ENCODE assay signal across 19 cellular contexts in the genomic region with DNA sequence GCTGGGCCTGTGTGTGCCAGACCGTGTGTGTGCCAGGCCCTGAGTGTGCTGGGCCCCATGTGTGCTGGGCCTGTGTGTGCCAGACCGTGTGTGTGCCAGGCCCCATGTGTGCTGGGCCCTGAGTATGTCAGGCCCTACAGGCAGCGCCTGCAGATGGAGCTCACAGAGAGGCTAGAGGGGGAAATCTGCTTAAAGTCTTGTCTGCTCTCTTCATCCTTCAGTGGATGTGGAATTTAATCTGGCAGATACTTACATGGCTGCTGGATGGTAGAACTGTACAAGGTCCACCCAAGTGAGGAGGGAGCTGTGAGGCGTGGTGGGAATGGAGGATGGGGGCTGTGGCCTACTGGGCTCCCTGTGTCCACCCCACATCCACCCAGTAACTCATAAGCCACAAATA. TPM values are rescaled to one million over a fixed set of nuclear protein-coding genes. Genes with fewer than 3 reads are reported as not detected.
A peak's percentile ranks its signal among the peaks of the same experiment; 100 is the strongest.
DNase-seq lines count a peak whose midpoint lies in the region; ATAC-seq and TF ChIP-seq lines count a peak whose summit lies in the region.
"Had no signal": no experiment of that assay in that cellular context is flagged by ENCODE, and none has a peak within 500 bp of the region (broad histone marks: within the 10 kb centered on the region; RNA-seq: fewer than 3 reads in every experiment).

No MANE protein-coding gene starts in this region.

- TF ChIP-seq CTCF in Panc1 (IDR thresholded peaks at IDR 0.05) (no peak), testis (IDR thresholded peaks at IDR 0.05) (no peak)

- intact Hi-C loops in Panc1 (cut with micrococcal nuclease; ENCODE audit: unreplicated experiment), result no loop called here
- intact Hi-C loops in testis (cut with DNase I; ENCODE audit: low total_unique reads), result no loop called here

- WGBS in testis, 2 donors, result 78 to 100% methylated on average over 1 to 4 of the region's 4 CpGs

- no peak overlapping the region for H3K4me3 Mint-ChIP-seq in activated CD8-positive, alpha-beta memory T cell treated with anti-CD3 and anti-CD28 coated beads, Interleukin-2, amount 10 ng/mL, durations not matched to agents 7 days and 5 days
- no peak overlapping the region for H3K4me3 Mint-ChIP-seq in effector memory CD8-positive, alpha-beta T cell
- H3K4me3 Mint-ChIP-seq: B cell; CD4-positive, alpha-beta T cell had no signal

- no peaks in the 10 kb centered on the region for H3K36me3 ChIP-seq in Panc1 (ENCODE audit: control insufficient read depth, insufficient read depth, low read length)
- no peaks in the 10 kb centered on the region for H3K36me3 ChIP-seq in testis (ENCODE audit: low read depth, missing control alignments)

- H3K4me1 Mint-ChIP-seq in activated CD8-positive, alpha-beta memory T cell treated with anti-CD3 and anti-CD28 coated beads, Interleukin-2, amount 10 ng/mL, durations not matched to agents 7 days and 5 days, result no peaks in the 10 kb centered on the region
- H3K4me1 Mint-ChIP-seq in effector memory CD8-positive, alpha-beta T cell (ENCODE audit: low read depth in 2 of 2), result no peaks in the 10 kb centered on the region
- H3K4me1 Mint-ChIP-seq: B cell had no signal

- no peak for ATAC-seq in activated CD8-positive, alpha-beta memory T cell treated with anti-CD3 and anti-CD28 coated beads, Interleukin-2, amount 10 ng/mL, durations not matched to agents 7 days and 5 days
- ATAC-seq in Panc1, result peak; percentile 36; the same call in 1 of the 2 replicates
- no peak for ATAC-seq in GM21723 (IDR thresholded peaks at IDR 0.05; ENCODE audit: unreplicated experiment)
- ATAC-seq in effector memory CD8-positive, alpha-beta T cell (replicated peaks), result no peak
- no peak for ATAC-seq in HG03354 (IDR thresholded peaks at IDR 0.05; ENCODE audit: poor library complexity, severe bottlenecking, unreplicated experiment)

- no peak for TF ChIP-seq POLR2A in testis (IDR thresholded peaks at IDR 0.05)

- H3K27me3 Mint-ChIP-seq in activated CD8-positive, alpha-beta memory T cell treated with anti-CD3 and anti-CD28 coated beads, Interleukin-2, amount 10 ng/mL, durations not matched to agents 7 days and 5 days, result peaks cover 53% of the 10 kb centered on the region
- H3K27me3 Mint-ChIP-seq in effector memory CD8-positive, alpha-beta T cell, result peaks cover 62 to 75% of the 10 kb centered on the region in 2 donors

- POLR2A ChIA-PET in Panc1 (lab: Charles Lee), result interaction anchor here (0.7 kb wide), 1 partner anchor 110 kb away, joined by 4 read pairs; no protein-coding TSS in a partner anchor

- peak; percentile 16 for DNase-seq in activated CD8-positive, alpha-beta memory T cell treated with anti-CD3 and anti-CD28 coated beads, Interleukin-2, amount 10 ng/mL, durations not matched to agents 7 days and 5 days
- DNase-seq in activated CD8-positive, alpha-beta memory T cell treated with anti-CD3 and anti-CD28 coated beads, Interleukin-2, amount 50 U/mL, for 4 hours, result no peak
- DNase-seq in Panc1 (ENCODE audit: low read depth, low spot score) (no peak), left kidney (ENCODE audit: low read depth, low spot score) (peak; percentile 60), testis (peak; percentile 6)
- no peak for DNase-seq in effector memory CD8-positive, alpha-beta T cell
- DNase-seq: CD4-positive, alpha-beta T cell; DND-41; GDM1; KG1; NCI-H1105 treated with DMSO at 0.1 percent for 48 hours; NCI-H187; NCI-H446; NCI-H748 treated with DMSO at 0.1 percent for 48 hours; SHP77 had no signal

- H3K27ac ChIP-seq in Panc1 (ENCODE audit: low read length) (no peak overlapping the region), testis (no peak overlapping the region)
- H3K27ac ChIP-seq: HL-60 had no signal

- H3K4me1 ChIP-seq in Panc1 (ENCODE audit: control insufficient read depth, insufficient read depth, low read length) (no peaks in the 10 kb centered on the region), testis (no peaks in the 10 kb centered on the region)

- CTCF ChIA-PET in activated CD8-positive, alpha-beta memory T cell treated with anti-CD3 and anti-CD28 coated beads, Interleukin-2, amount 10 ng/mL, durations not matched to agents 7 days and 5 days (lab: Charles Lee), result no interaction called here
- CTCF ChIA-PET in Panc1 (lab: Charles Lee), result no interaction called here

- H3K9me3 Mint-ChIP-seq in activated CD8-positive, alpha-beta memory T cell treated with anti-CD3 and anti-CD28 coated beads, Interleukin-2, amount 10 ng/mL, durations not matched to agents 7 days and 5 days (ENCODE audit: low read depth), result peaks cover 8% of the 10 kb centered on the region
- H3K9me3 Mint-ChIP-seq in effector memory CD8-positive, alpha-beta T cell, result peaks cover 6 to 9% of the 10 kb centered on the region in 2 donors

- peaks cover 6% of the 10 kb centered on the region for H3K36me3 Mint-ChIP-seq in activated CD8-positive, alpha-beta memory T cell treated with anti-CD3 and anti-CD28 coated beads, Interleukin-2, amount 10 ng/mL, durations not matched to agents 7 days and 5 days
- peaks cover 8% of the 10 kb centered on the region for H3K36me3 Mint-ChIP-seq in effector memory CD8-positive, alpha-beta T cell (ENCODE audit: insufficient read depth)

- H3K9me3 ChIP-seq in Panc1 (ENCODE audit: control insufficient read depth, insufficient read depth, low read depth, low read length), result no peaks in the 10 kb centered on the region; the same call in 1 of the 2 replicates
- no peaks in the 10 kb centered on the region for H3K9me3 ChIP-seq in testis

- H3K27me3 ChIP-seq in Panc1 (ENCODE audit: control insufficient read depth, insufficient read depth, low read length) (no peaks in the 10 kb centered on the region), testis (no peaks in the 10 kb centered on the region)

- in situ Hi-C loops in Panc1 (cut with HindIII; ENCODE audit: low pct_unique_long_range_greater_than_20kb, low sequenced_read_pairs), result no loop called here

- no peak overlapping the region for H3K27ac Mint-ChIP-seq in activated CD8-positive, alpha-beta memory T cell treated with anti-CD3 and anti-CD28 coated beads, Interleukin-2, amount 10 ng/mL, durations not matched to agents 7 days and 5 days
- H3K27ac Mint-ChIP-seq in effector memory CD8-positive, alpha-beta T cell, result no peak overlapping the region
- H3K27ac Mint-ChIP-seq: B cell; CD4-positive, alpha-beta T cell had no signal

- H3K4me3 ChIP-seq in Panc1 (ENCODE audit: low read depth in 2 of 2, low read length in 2 of 2), result no peak overlapping the region
- no peak overlapping the region for H3K4me3 ChIP-seq in testis

- no TSS peak for BruUV-seq in Panc1 (replicated peaks; lab: Mats Ljungman, UMichigan)

RNA-seq across cellular contexts. Expression of a gene that starts 53.7 kb away (rescaled TPM):
- 1 to 10 TPM in 1 of 2 experiments, under 1 TPM in 1; 0.37 to 2.3 TPM for total RNA-seq in activated CD8-positive, alpha-beta memory T cell treated with anti-CD3 and anti-CD28 coated beads, Interleukin-2, amount 10 ng/mL, durations not matched to agents 7 days and 5 days
- total RNA-seq in Panc1 (2021; ENCODE audit: unreplicated experiment) (2.6 TPM), testis (1 to 10 TPM; 2.9 to 5.5 TPM)
- polyA plus RNA-seq in Panc1 (2012; ENCODE audit: insufficient read length), result 1.5 TPM
- polyA plus RNA-seq in testis (ENCODE audit: insufficient read depth, low read depth, low replicate concordance), result 28.4 TPM

RNA-seq across cellular contexts. Expression of a gene that starts 56.3 kb away (rescaled TPM):
- total RNA-seq in activated CD8-positive, alpha-beta memory T cell treated with anti-CD3 and anti-CD28 coated beads, Interleukin-2, amount 10 ng/mL, durations not matched to agents 7 days and 5 days, result under 1 TPM; 0.15 to 0.23 TPM
- total RNA-seq in Panc1 (2021; ENCODE audit: unreplicated experiment), result 28.1 TPM
- 27.9 TPM for polyA plus RNA-seq in Panc1 (2012; ENCODE audit: insufficient read length)
- 100 to 1,000 TPM; 416 to 575 TPM for total RNA-seq in testis
- polyA plus RNA-seq in testis (ENCODE audit: insufficient read depth, low read depth, low replicate concordance), result 193 TPM

Comparison
In these comparisons a context has a peak if more than half of its experiments do, and no peak if none do; other contexts are left out.
1. DNase-seq: peak in activated CD8-positive, alpha-beta memory T cell treated with anti-CD3 and anti-CD28 coated beads, Interleukin-2, amount 10 ng/mL, durations not matched to agents 7 days and 5 days (single experiment), left kidney (single experiment) and testis (single experiment); none in activated CD8-positive, alpha-beta memory T cell treated with anti-CD3 and anti-CD28 coated beads, Interleukin-2, amount 50 U/mL, for 4 hours (single experiment), Panc1 (single experiment) and effector memory CD8-positive, alpha-beta T cell (0 of 3).
2. RNA of a gene that starts 56.3 kb away (total RNA-seq): 416 to 575 TPM in testis and 28.1 TPM in Panc1 (single experiment); 0.15 to 0.23 TPM in activated CD8-positive, alpha-beta memory T cell treated with anti-CD3 and anti-CD28 coated beads, Interleukin-2, amount 10 ng/mL, durations not matched to agents 7 days and 5 days; every median in the first group is over 10 times any median in the second.